8 cellular contexts compared by ENCODE assay signal in genomic region chr11:13963169-13963948, GRCh38. TPM values are rescaled to one million over a fixed set of nuclear protein-coding genes. Genes with fewer than 3 reads are reported as not detected.
DNase-seq lines count a peak whose midpoint lies in the region; ATAC-seq and TF ChIP-seq lines count a peak whose summit lies in the region.

No MANE protein-coding gene starts in this region.

- TF ChIP-seq CTCF in body of pancreas (IDR thresholded peaks at IDR 0.05) (no peak), left lung (IDR thresholded peaks at IDR 0.05) (no peak)

- H3K36me3 ChIP-seq in body of pancreas (replicated peaks in 1 of 2; ENCODE audit: insufficient read depth in 1 of 2, low read depth in 2 of 2): no peaks in the 10 kb centered on the region
- H3K36me3 ChIP-seq in left lung: no peaks in the 10 kb centered on the region

- peak overlapping the region in 1 of 4 donors; percentile 20 for H3K27ac ChIP-seq in body of pancreas
- H3K27ac ChIP-seq in left lung: peak overlapping the region; percentile 49 to 84

- H3K4me3 Mint-ChIP-seq in stimulated activated naive CD8-positive, alpha-beta T cell treated with anti-CD3 and anti-CD28 coated beads, Interleukin-15, Interleukin-2, amounts not matched to agents 100 ng/mL and 50 ng/mL, for 24 hours: peak overlapping the region; percentile 74

- H3K27ac Mint-ChIP-seq in stimulated activated naive CD8-positive, alpha-beta T cell treated with anti-CD3 and anti-CD28 coated beads, Interleukin-15, Interleukin-2, amounts not matched to agents 100 ng/mL and 50 ng/mL, for 24 hours: no peak overlapping the region

- DNase-seq in NCI-H82 (lab: John Stamatoyannopoulos, UW) (peak; percentile 49), NCI-H82 treated with DMSO at 0.1 percent for 48 hours (lab: John Stamatoyannopoulos, UW; ENCODE audit: unreplicated experiment) (no peak), body of pancreas (no peak), left lung (peak in 1 of 2 donors; percentile 78), GOT3 (lab: John Stamatoyannopoulos, UW) (no peak), NCI-H1092 (lab: John Stamatoyannopoulos, UW) (no peak)

- H3K36me3 Mint-ChIP-seq in stimulated activated naive CD8-positive, alpha-beta T cell treated with anti-CD3 and anti-CD28 coated beads, Interleukin-15, Interleukin-2, amounts not matched to agents 100 ng/mL and 50 ng/mL, for 24 hours (ENCODE audit: low read depth): no peaks in the 10 kb centered on the region

- peak; percentile 30 for ATAC-seq in body of pancreas
- ATAC-seq in left lung: peak; percentile 45
- ATAC-seq in GM21723 (IDR thresholded peaks at IDR 0.05; ENCODE audit: unreplicated experiment): no peak

- H3K4me3 ChIP-seq in body of pancreas (no peak overlapping the region), left lung (peak overlapping the region; percentile 36 to 37)

- peaks cover 15% of the 10 kb centered on the region for H3K4me1 Mint-ChIP-seq in stimulated activated naive CD8-positive, alpha-beta T cell treated with anti-CD3 and anti-CD28 coated beads, Interleukin-15, Interleukin-2, amounts not matched to agents 100 ng/mL and 50 ng/mL, for 24 hours (ENCODE audit: low read depth)

- H3K4me1 ChIP-seq in body of pancreas (peaks cover 28% of the 10 kb centered on the region), left lung (peaks cover 0 to 14% of the 10 kb centered on the region in 2 donors)

- H3K9me3 ChIP-seq in body of pancreas (no peaks in the 10 kb centered on the region), left lung (no peaks in the 10 kb centered on the region)

- H3K27me3 ChIP-seq in body of pancreas: peaks cover 0 to 9% of the 10 kb centered on the region in 2 donors
- peaks cover 33 to 97% of the 10 kb centered on the region in 2 donors for H3K27me3 ChIP-seq in left lung

- 1 to 11% methylated on average over 6 to 59 of the region's 60 CpGs for WGBS in body of pancreas, 2 donors

- H3K27me3 Mint-ChIP-seq in stimulated activated naive CD8-positive, alpha-beta T cell treated with anti-CD3 and anti-CD28 coated beads, Interleukin-15, Interleukin-2, amounts not matched to agents 100 ng/mL and 50 ng/mL, for 24 hours: peaks cover 67% of the 10 kb centered on the region

- no peaks in the 10 kb centered on the region for H3K9me3 Mint-ChIP-seq in stimulated activated naive CD8-positive, alpha-beta T cell treated with anti-CD3 and anti-CD28 coated beads, Interleukin-15, Interleukin-2, amounts not matched to agents 100 ng/mL and 50 ng/mL, for 24 hours

- intact Hi-C loops in body of pancreas (cut with DNase I) (no loop called here), left lung (cut with DNase I) (no loop called here)

- no peak for TF ChIP-seq POLR2A in body of pancreas (IDR thresholded peaks at IDR 0.05)

RNA-seq across cellular contexts. Expression of gene SPON1, which starts 0.8 kb away (rescaled TPM):
- total RNA-seq in body of pancreas (10 to 100 TPM in 1 of 2 donors, 1 to 10 TPM in 1; 9.3 to 26.7 TPM), left lung (100 to 1,000 TPM in 1 of 2 donors, 10 to 100 TPM in 1; 83.2 to 136 TPM)

Comparison
In these comparisons a context has a peak if more than half of its experiments do, and no peak if none do; other contexts are left out.
1. H3K4me3 ChIP-seq: peak in left lung (2 of 2); none in body of pancreas (0 of 2).